In the genomic region with DNA sequence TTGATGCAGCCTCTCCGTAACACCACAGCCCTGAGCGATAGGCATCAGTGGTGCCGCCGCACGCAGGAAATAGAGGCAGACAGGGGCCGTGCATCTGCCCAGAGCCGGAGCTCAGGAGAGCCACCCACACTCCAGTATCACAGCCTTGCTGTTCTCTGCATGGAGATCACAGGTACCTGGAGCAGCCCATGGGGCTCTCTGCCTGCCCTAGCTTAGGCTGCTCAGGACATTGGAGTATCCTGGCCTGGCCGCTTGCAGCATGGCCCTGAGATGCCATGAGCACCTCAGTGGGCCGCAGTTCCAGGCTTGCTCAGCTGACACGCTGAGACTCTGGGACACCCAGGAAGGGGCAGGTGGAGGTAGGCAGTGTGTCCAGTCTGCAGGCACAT, we compare ENCODE assay signal across 21 cellular contexts. TPM values are rescaled to one million over a fixed set of nuclear protein-coding genes. Genes with fewer than 3 reads are reported as not detected.
DNase-seq lines count a peak whose midpoint lies in the region; ATAC-seq, FAIRE-seq and TF ChIP-seq lines count a peak whose summit lies in the region.
"Had no signal": no experiment of that assay in that cellular context is flagged by ENCODE, and none has a peak within 500 bp of the region (broad histone marks: within the 10 kb centered on the region; RNA-seq: fewer than 3 reads in every experiment).

No MANE protein-coding gene starts in this region.

- H3K79me1 ChIP-seq in neuronal stem cell (ENCODE audit: low read depth, low read length), result peaks cover 2% of the 10 kb centered on the region

- POLR2A ChIA-PET in activated CD4-positive, alpha-beta memory T cell treated with anti-CD3 and anti-CD28 coated beads, Interleukin-2, amount 10 ng/mL, durations not matched to agents 7 days and 5 days (lab: Charles Lee), result no interaction called here
- POLR2A ChIA-PET in activated CD4-positive, alpha-beta memory T cell treated with anti-CD3 and anti-CD28 coated beads for 36 hours (lab: Charles Lee), result no interaction called here

- H3K27me3 ChIP-seq in RWPE2 (ENCODE audit: insufficient read depth, poor library complexity, severe bottlenecking), result no peaks in the 10 kb centered on the region
- no peaks in the 10 kb centered on the region for H3K27me3 ChIP-seq in astrocyte (ENCODE audit: insufficient read depth, low read length)
- no peaks in the 10 kb centered on the region for H3K27me3 ChIP-seq in neuronal stem cell (ENCODE audit: control insufficient read depth in 3 of 3, insufficient read depth in 3 of 3, low read depth in 1 of 3, low read length in 3 of 3)

- intact Hi-C loops in activated CD4-positive, alpha-beta memory T cell treated with anti-CD3 and anti-CD28 coated beads for 36 hours (cut with micrococcal nuclease), result no loop called here

- H3K4me1 ChIP-seq in RWPE2 (ENCODE audit: insufficient read depth, poor library complexity, severe bottlenecking) (no peaks in the 10 kb centered on the region), astrocyte (ENCODE audit: insufficient read depth, low read length) (peaks cover 12% of the 10 kb centered on the region), neuronal stem cell (ENCODE audit: control insufficient read depth in 2 of 2, insufficient read depth in 1 of 2, low read depth in 1 of 2, low read length in 2 of 2) (peaks cover 14 to 19% of the 10 kb centered on the region in 2 donors)

- no CpG with 5 or more reads among the region's 10 CpGs for WGBS in neuronal stem cell (ENCODE audit: extremely low coverage in 2 of 2, insufficient read length in 2 of 2, insufficient replicate concordance in 1 of 2), 2 donors

- no peaks in the 10 kb centered on the region for H3K79me2 ChIP-seq in astrocyte (ENCODE audit: insufficient read depth, low read length)

- H2AFZ ChIP-seq in astrocyte (ENCODE audit: low read depth, low read length) (no peak overlapping the region), neuronal stem cell (ENCODE audit: low read length) (no peak overlapping the region)

- no peak overlapping the region for H4K8ac ChIP-seq in neuronal stem cell (ENCODE audit: low read depth, low read length)

- no peak overlapping the region for H2AK5ac ChIP-seq in neuronal stem cell (ENCODE audit: low read depth, low read length)

- H3K4me2 ChIP-seq in astrocyte (ENCODE audit: low read length) (peak overlapping the region; percentile 72), neuronal stem cell (ENCODE audit: insufficient read depth, low read length, poor library complexity, severe bottlenecking) (no peak overlapping the region)

- peak overlapping the region; percentile 3 for H3K18ac ChIP-seq in neuronal stem cell (ENCODE audit: low read length)

- H4K20me1 ChIP-seq in astrocyte (ENCODE audit: insufficient read depth, low read length), result peaks cover 6% of the 10 kb centered on the region

- no peak overlapping the region for H2BK120ac ChIP-seq in neuronal stem cell (ENCODE audit: low read depth, low read length)

- H3K27ac Mint-ChIP-seq in activated CD4-positive, alpha-beta memory T cell treated with anti-CD3 and anti-CD28 coated beads, Interleukin-2, amount 10 ng/mL, durations not matched to agents 7 days and 5 days, result no peak overlapping the region
- no peak overlapping the region for H3K27ac Mint-ChIP-seq in activated CD4-positive, alpha-beta memory T cell treated with anti-CD3 and anti-CD28 coated beads for 36 hours
- peak overlapping the region; percentile 18 for H3K27ac Mint-ChIP-seq in astrocyte (ENCODE audit: unreplicated experiment)

- peaks cover 7% of the 10 kb centered on the region for H3K9me3 Mint-ChIP-seq in activated CD4-positive, alpha-beta memory T cell treated with anti-CD3 and anti-CD28 coated beads, Interleukin-2, amount 10 ng/mL, durations not matched to agents 7 days and 5 days
- H3K9me3 Mint-ChIP-seq in activated CD4-positive, alpha-beta memory T cell treated with anti-CD3 and anti-CD28 coated beads for 36 hours, result no peaks in the 10 kb centered on the region
- no peaks in the 10 kb centered on the region for H3K9me3 Mint-ChIP-seq in astrocyte (ENCODE audit: unreplicated experiment)

- H2BK12ac ChIP-seq in neuronal stem cell (ENCODE audit: low read length), result no peak overlapping the region

- H3K27ac ChIP-seq in RWPE2 (ENCODE audit: poor library complexity, severe bottlenecking), result no peak overlapping the region
- H3K27ac ChIP-seq in astrocyte (ENCODE audit: low read depth, low read length), result no peak overlapping the region
- H3K27ac ChIP-seq in neuronal stem cell (replicated peaks; ENCODE audit: low read length), result no peak overlapping the region
- H3K27ac ChIP-seq: 22Rv1, SK-N-MC had no signal

- CTCF ChIA-PET in activated CD4-positive, alpha-beta memory T cell treated with anti-CD3 and anti-CD28 coated beads, Interleukin-2, amount 10 ng/mL, durations not matched to agents 7 days and 5 days (lab: Charles Lee), result no interaction called here
- CTCF ChIA-PET in activated CD4-positive, alpha-beta memory T cell treated with anti-CD3 and anti-CD28 coated beads for 36 hours (lab: Charles Lee), result no interaction called here

- H2BK5ac ChIP-seq in neuronal stem cell (ENCODE audit: low read length), result peak overlapping the region; percentile 18

- no peak overlapping the region for H4K91ac ChIP-seq in neuronal stem cell (ENCODE audit: low read depth, low read length, poor library complexity)

- ATAC-seq in RWPE2 (ENCODE audit: low read depth) (peak; percentile 36; the same call in 2 of the 3 replicates), HG03097 (IDR thresholded peaks at IDR 0.05; ENCODE audit: low FRiP score, unreplicated experiment) (no peak)
- ATAC-seq in stimulated activated naive CD8-positive, alpha-beta T cell treated with anti-CD3 and anti-CD28 coated beads, Interleukin-15, Interleukin-2, amounts not matched to agents 100 U/mL and 50 U/mL, for 24 hours, result no peak

- no peak for FAIRE-seq in astrocyte (lab: Jason Lieb, UNC)
- FAIRE-seq: GM19239 had no signal

- no peak overlapping the region for H3K4me3 Mint-ChIP-seq in activated CD4-positive, alpha-beta memory T cell treated with anti-CD3 and anti-CD28 coated beads, Interleukin-2, amount 10 ng/mL, durations not matched to agents 7 days and 5 days
- no peak overlapping the region for H3K4me3 Mint-ChIP-seq in activated CD4-positive, alpha-beta memory T cell treated with anti-CD3 and anti-CD28 coated beads for 36 hours
- H3K4me3 Mint-ChIP-seq in astrocyte (ENCODE audit: unreplicated experiment), result no peak overlapping the region
- H3K4me3 Mint-ChIP-seq: CD14-positive monocyte had no signal

- H3K36me3 ChIP-seq in RWPE2 (ENCODE audit: low read depth), result no peaks in the 10 kb centered on the region
- no peaks in the 10 kb centered on the region for H3K36me3 ChIP-seq in astrocyte (ENCODE audit: insufficient read depth, low read length)
- H3K36me3 ChIP-seq in neuronal stem cell (replicated peaks in 1 of 2; ENCODE audit: control insufficient read depth in 2 of 2, insufficient read depth in 2 of 2, low read length in 2 of 2), result peaks cover 1 to 82% of the 10 kb centered on the region in 2 donors

- H3K14ac ChIP-seq in neuronal stem cell (ENCODE audit: low read length), result no peak overlapping the region

- peaks cover 8% of the 10 kb centered on the region for H3K4me1 Mint-ChIP-seq in activated CD4-positive, alpha-beta memory T cell treated with anti-CD3 and anti-CD28 coated beads, Interleukin-2, amount 10 ng/mL, durations not matched to agents 7 days and 5 days
- peaks cover 3% of the 10 kb centered on the region for H3K4me1 Mint-ChIP-seq in activated CD4-positive, alpha-beta memory T cell treated with anti-CD3 and anti-CD28 coated beads for 36 hours (ENCODE audit: low read depth)
- H3K4me1 Mint-ChIP-seq in astrocyte (ENCODE audit: low read depth, unreplicated experiment), result peaks cover 16% of the 10 kb centered on the region
- H3K4me1 Mint-ChIP-seq: CD14-positive monocyte had no signal

- peak; percentile 22 for DNase-seq in activated CD4-positive, alpha-beta memory T cell treated with anti-CD3 and anti-CD28 coated beads, Interleukin-2, amount 10 ng/mL, durations not matched to agents 7 days and 5 days
- DNase-seq in activated CD4-positive, alpha-beta memory T cell treated with anti-CD3 and anti-CD28 coated beads for 36 hours, result no peak
- no peak for DNase-seq in RWPE2 (ENCODE audit: low spot score)
- DNase-seq in astrocyte (ENCODE audit: low read depth), result no peak
- no peak for DNase-seq in neuronal stem cell (ENCODE audit: low spot score)
- no peak for DNase-seq in AG20443 (ENCODE audit: low spot score)
- DNase-seq in stimulated activated naive CD8-positive, alpha-beta T cell treated with anti-CD3 and anti-CD28 coated beads, Interleukin-15, Interleukin-2, amounts not matched to agents 100 U/mL and 50 U/mL, for 24 hours, result no peak
- DNase-seq: ACHN, GDM1, GOT3, Kasumi-1, NCI-H1694 treated with DMSO at 0.1 percent for 48 hours, NCI-H2081 treated with DMSO at 0.1 percent for 48 hours, NCI-H446, NCI-H526 had no signal

- H3K23ac ChIP-seq in neuronal stem cell (ENCODE audit: low read depth, low read length, poor library complexity), result peak overlapping the region; percentile 25

- H2BK15ac ChIP-seq in neuronal stem cell (ENCODE audit: low read length), result no peak overlapping the region

- H3K9ac ChIP-seq in astrocyte (ENCODE audit: low read length), result no peak overlapping the region
- H3K9ac ChIP-seq in neuronal stem cell (ENCODE audit: low read depth, low read length, poor library complexity), result peak overlapping the region; percentile 66

- no peaks in the 10 kb centered on the region for H3K27me3 Mint-ChIP-seq in activated CD4-positive, alpha-beta memory T cell treated with anti-CD3 and anti-CD28 coated beads, Interleukin-2, amount 10 ng/mL, durations not matched to agents 7 days and 5 days
- H3K27me3 Mint-ChIP-seq in activated CD4-positive, alpha-beta memory T cell treated with anti-CD3 and anti-CD28 coated beads for 36 hours, result peaks cover 4% of the 10 kb centered on the region
- H3K27me3 Mint-ChIP-seq in astrocyte (ENCODE audit: low read depth, unreplicated experiment), result no peaks in the 10 kb centered on the region

- H3K9me3 ChIP-seq in RWPE2 (ENCODE audit: severe bottlenecking), result no peaks in the 10 kb centered on the region
- peaks cover 4% of the 10 kb centered on the region for H3K9me3 ChIP-seq in astrocyte (ENCODE audit: insufficient read depth, low read depth, low read length)
- no peaks in the 10 kb centered on the region for H3K9me3 ChIP-seq in neuronal stem cell (replicated peaks in 1 of 2; ENCODE audit: control insufficient read depth in 2 of 2, insufficient read depth in 1 of 2, low read depth in 1 of 2, low read length in 2 of 2)

- TF ChIP-seq CTCF in RWPE2 (IDR thresholded peaks at IDR 0.05; ENCODE audit: poor library complexity, severe bottlenecking), result no peak
- no peak for TF ChIP-seq CTCF in astrocyte (IDR thresholded peaks at IDR 0.05; ENCODE audit: insufficient read depth, low read depth, low read length)

- H3K4me3 ChIP-seq in RWPE2 (ENCODE audit: severe bottlenecking) (no peak overlapping the region), astrocyte (ENCODE audit: insufficient read depth, low read depth, low read length) (no peak overlapping the region), neuronal stem cell (ENCODE audit: low read length in 2 of 2) (no peak overlapping the region)
- H3K4me3 ChIP-seq: SK-N-MC had no signal

- H3K36me3 Mint-ChIP-seq in activated CD4-positive, alpha-beta memory T cell treated with anti-CD3 and anti-CD28 coated beads, Interleukin-2, amount 10 ng/mL, durations not matched to agents 7 days and 5 days (ENCODE audit: low read depth), result no peaks in the 10 kb centered on the region
- no peaks in the 10 kb centered on the region for H3K36me3 Mint-ChIP-seq in activated CD4-positive, alpha-beta memory T cell treated with anti-CD3 and anti-CD28 coated beads for 36 hours
- peaks cover 10% of the 10 kb centered on the region for H3K36me3 Mint-ChIP-seq in astrocyte (ENCODE audit: low read depth, unreplicated experiment)
- H3K36me3 Mint-ChIP-seq: CD14-positive monocyte had no signal

- H3K4ac ChIP-seq in neuronal stem cell (ENCODE audit: low read length), result no peak overlapping the region

RNA-seq across cellular contexts. Expression of a gene that starts 47.0 kb away (rescaled TPM):
- total RNA-seq in activated CD4-positive, alpha-beta memory T cell treated with anti-CD3 and anti-CD28 coated beads, Interleukin-2, amount 10 ng/mL, durations not matched to agents 7 days and 5 days, result under 1 TPM in 1 of 2 experiments, not detected in 1; 0.08 TPM
- under 1 TPM; 0.10 to 0.12 TPM for total RNA-seq in activated CD4-positive, alpha-beta memory T cell treated with anti-CD3 and anti-CD28 coated beads for 36 hours
- total RNA-seq in astrocyte, result 18.0 and 19.7 TPM in 2 replicates
- polyA plus RNA-seq in neuronal stem cell (2013, experiment 1 of 2), result 15.6 TPM
- 16.3 TPM for polyA plus RNA-seq in neuronal stem cell (2013, experiment 2 of 2)
- total RNA-seq: MCF 10A had no signal
- polyA plus RNA-seq: CD14-positive monocyte had no signal

Comparison
In these comparisons a context has a peak if more than half of its experiments do, and no peak if none do; other contexts are left out.
1. RNA of a gene that starts 47.0 kb away (total RNA-seq): 18.0 to 19.7 TPM in astrocyte; 0.10 to 0.12 TPM in activated CD4-positive, alpha-beta memory T cell treated with anti-CD3 and anti-CD28 coated beads for 36 hours and 0.08 TPM in activated CD4-positive, alpha-beta memory T cell treated with anti-CD3 and anti-CD28 coated beads, Interleukin-2, amount 10 ng/mL, durations not matched to agents 7 days and 5 days; every median in the first group is over 10 times any median in the second.